18 cellular contexts compared by ENCODE assay signal in genomic region chr19:11499890-11500420, GRCh38. TPM values are rescaled to one million over a fixed set of nuclear protein-coding genes. Genes with fewer than 3 reads are reported as not detected.
DNase-seq lines count a peak whose midpoint lies in the region; ATAC-seq and TF ChIP-seq lines count a peak whose summit lies in the region.
"Had no signal": no experiment of that assay in that cellular context is flagged by ENCODE, and none has a peak within 500 bp of the region (broad histone marks: within the 10 kb centered on the region; RNA-seq: fewer than 3 reads in every experiment).

No MANE protein-coding gene starts in this region.

- ATAC-seq in WTC11: no peak
- ATAC-seq: A549 had no signal

- no peaks in the 10 kb centered on the region for H3K9me3 Mint-ChIP-seq in WTC11
- H3K9me3 Mint-ChIP-seq: CD14-positive monocyte had no signal

- H3K4me3 ChIP-seq in H7 (ENCODE audit: insufficient read depth, low read depth, low read length): no peak overlapping the region
- H3K4me3 ChIP-seq: A549, MG63 had no signal

- DNase-seq in H7: peak; percentile 24
- peak; percentile 85 for DNase-seq in OCI-M1 (lab: John Stamatoyannopoulos, UW)
- no peak for DNase-seq in WTC11 (ENCODE audit: low spot score)
- peak; percentile 82 for DNase-seq in islet precursor cell
- no peak for DNase-seq in DMS 273 treated with DMSO at 0.1 percent for 48 hours (lab: John Stamatoyannopoulos, UW)
- DNase-seq in OCI-M2 (lab: John Stamatoyannopoulos, UW; ENCODE audit: unreplicated experiment): no peak
- DNase-seq in mesenteric fat pad (ENCODE audit: low spot score): no peak
- DNase-seq: DMS53, GDM1, MG63, NCI-H1417 treated with DMSO at 0.1 percent for 48 hours, NCI-H187, NCI-H446, NCI-H526 had no signal

- no peaks in the 10 kb centered on the region for H3K27me3 ChIP-seq in H7 (ENCODE audit: control insufficient read depth, insufficient read depth, low read length)
- H3K27me3 ChIP-seq: MG63 had no signal

- POLR2A ChIA-PET in WTC11 (lab: Charles Lee): no interaction called here

- no peaks in the 10 kb centered on the region; the same call in 1 of the 2 replicates for H3K36me3 ChIP-seq in H7 (replicated peaks; ENCODE audit: control insufficient read depth, insufficient read depth, low read length)

- no peak overlapping the region for H3K4me3 Mint-ChIP-seq in WTC11
- H3K4me3 Mint-ChIP-seq: B cell, CD14-positive monocyte had no signal

- no peaks in the 10 kb centered on the region for H3K36me3 Mint-ChIP-seq in WTC11

- no peaks in the 10 kb centered on the region for H3K27me3 Mint-ChIP-seq in WTC11 (ENCODE audit: low read depth)
- H3K27me3 Mint-ChIP-seq: B cell had no signal

- CTCF ChIA-PET in WTC11 (lab: Charles Lee): interaction anchor here (1.7 kb wide), 1 partner anchor 52 kb away, joined by 3 read pairs; no protein-coding TSS in a partner anchor

- TF ChIP-seq CTCF in WTC11 (IDR thresholded peaks at IDR 0.05): no peak

- peak overlapping the region; percentile 17; the same call in 1 of the 2 replicates for H3K27ac Mint-ChIP-seq in WTC11
- H3K27ac Mint-ChIP-seq: B cell had no signal

- H3K4me1 Mint-ChIP-seq in WTC11: peaks cover 6% of the 10 kb centered on the region

TF ChIP-seq in WTC11, 78 proteins besides CTCF, POLR2A, EP300 and RAD21:
- TF ChIP-seq MLX (CRISPR knock-in tag; IDR thresholded peaks at IDR 0.05): no peak

RNA-seq across cellular contexts. Expression of gene ZNF653, which starts 5.7 kb away (rescaled TPM):
- total RNA-seq in H7 (2014; rRNA removed; shearing (Covaris generic)): 8.5 and 9.8 TPM in 2 replicates
- total RNA-seq in WTC11 (2021) (10.3 to 13.4 TPM (median 11.5 TPM) in 3 replicates), mesenteric fat pad (8.6 TPM)

RNA-seq across cellular contexts. Expression of gene ELAVL3, which starts 19.1 kb away (rescaled TPM):
- total RNA-seq in H7 (2014; rRNA removed; shearing (Covaris generic)): 0.17 and 0.52 TPM in 2 replicates
- total RNA-seq in WTC11 (2021) (1.4 to 3.0 TPM (median 1.6 TPM) in 3 replicates), mesenteric fat pad (not detected)
- total RNA-seq: B cell, LHCN-M2 had no signal

RNA-seq across cellular contexts. Expression of gene ECSIT, which starts 29.0 kb away (rescaled TPM):
- 72.4 and 77.5 TPM in 2 replicates for total RNA-seq in H7 (2014; rRNA removed; shearing (Covaris generic))
- total RNA-seq in WTC11 (2021) (56.4 to 64.1 TPM (median 61.7 TPM) in 3 replicates), mesenteric fat pad (28.4 TPM)

RNA-seq across cellular contexts. Expression of gene CNN1, which starts 38.7 kb away (rescaled TPM):
- total RNA-seq in H7 (2014; rRNA removed; shearing (Covaris generic)): 24.1 and 26.7 TPM in 2 replicates
- total RNA-seq in WTC11 (2021) (16.0 to 18.0 TPM (median 17.4 TPM) in 3 replicates), mesenteric fat pad (21.8 TPM)
- total RNA-seq: B cell had no signal

RNA-seq across cellular contexts. Expression of gene ELOF1, which starts 59.1 kb away (rescaled TPM):
- 48.2 and 66.7 TPM in 2 replicates for total RNA-seq in H7 (2014; rRNA removed; shearing (Covaris generic))
- 70.9 to 86.0 TPM (median 73.4 TPM) in 3 replicates for total RNA-seq in WTC11 (2021)
- total RNA-seq in mesenteric fat pad: 35.0 TPM

Comparison
In these comparisons a context has a peak if more than half of its experiments do, and no peak if none do; other contexts are left out.
1. DNase-seq: peak in H7 (single experiment), OCI-M1 (single experiment) and islet precursor cell (single experiment); none in WTC11 (single experiment), DMS 273 treated with DMSO at 0.1 percent for 48 hours (single experiment), OCI-M2 (single experiment) and mesenteric fat pad (single experiment).